ENCODE assay signal across 39 cellular contexts in the genomic region with DNA sequence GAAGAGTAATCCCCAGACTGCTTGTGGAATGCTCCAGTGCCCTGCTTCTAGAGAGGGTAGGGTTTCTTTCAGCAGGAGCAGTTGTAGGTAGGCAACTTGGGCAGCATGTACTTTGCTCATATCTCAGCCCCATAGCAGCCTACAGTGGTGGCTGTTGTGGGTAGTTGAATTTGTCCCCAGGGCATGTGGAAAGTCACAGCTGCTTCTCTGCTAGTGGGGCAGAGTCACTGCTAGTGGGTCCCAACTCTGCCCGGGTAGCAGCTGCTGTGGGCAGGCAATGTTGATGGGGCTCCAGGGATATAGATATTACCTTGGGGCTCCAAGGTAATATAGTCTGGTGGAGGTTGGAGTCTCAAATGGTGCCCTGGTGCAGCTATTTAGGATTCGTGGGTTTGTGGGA.
"Had no signal": no experiment of that assay in that cellular context is flagged by ENCODE, and none has a peak within 500 bp of the region (broad histone marks: within the 10 kb centered on the region; RNA-seq: fewer than 3 reads in every experiment).

No MANE protein-coding gene starts in this region.

- H3K27ac Mint-ChIP-seq: activated naive CD4-positive, alpha-beta T cell treated with anti-CD3 and anti-CD28 coated beads for 36 hours; activated naive CD4-positive, alpha-beta T cell treated with anti-CD3 and anti-CD28 coated beads, Interleukin-2, amount 10 ng/mL, durations not matched to agents 7 days and 5 days; activated naive CD4-positive, alpha-beta T cell treated with anti-CD3 and anti-CD28 coated beads, Interleukin-2, amount 50 U/mL, for 24 hours; activated naive CD4-positive, alpha-beta T cell treated with anti-CD3 and anti-CD28 coated beads, Interleukin-2, amount 50 U/mL, for 72 hours; activated naive CD8-positive, alpha-beta T cell; activated naive CD8-positive, alpha-beta T cell treated with anti-CD3 and anti-CD28 coated beads for 36 hours; activated naive CD8-positive, alpha-beta T cell treated with anti-CD3 and anti-CD28 coated beads, Interleukin-2, amount 10 ng/mL, durations not matched to agents 7 days and 5 days; activated naive CD8-positive, alpha-beta T cell treated with anti-CD3 and anti-CD28 coated beads, Interleukin-2, amount 50 U/mL, for 24 hours; activated T-cell treated with anti-CD3 and anti-CD28 coated beads, Interleukin-2, amount 50 U/mL, for 24 hours; activated T-cell treated with anti-CD3 and anti-CD28 coated beads, Interleukin-2, amount 50 U/mL, for 72 hours; activated T-helper 1 cell treated with anti-CD3 and anti-CD28 coated beads, Interleukin-12 subunit alpha, Interleukin-12 subunit beta, Interleukin-2, Interleukin-4 antibody, amounts not matched to agents 30 ng/mL and 10 ng/mL and 1 ng/mL, durations not matched to agents 14 hours and 24 hours and 36 hours; activated T-helper 17 cell treated with anti-CD3 and anti-CD28 coated beads, Interleukin-2, amount 50 U/mL, for 72 hours; activated T-helper 2 cell treated with anti-CD3 and anti-CD28 coated beads, Interferon-gamma antibody, Interleukin-2, Interleukin-4, amounts not matched to agents 10 μg/mL and 5 μg/mL and 100 μg/mL, durations not matched to agents 14 hours and 24 hours and 36 hours; brain had no signal

- H3K36me3 ChIP-seq: adrenal gland, ascending aorta, brain microvascular endothelial cell, breast epithelium, cardiac muscle cell had no signal

- H3K27me3 Mint-ChIP-seq: activated naive CD4-positive, alpha-beta T cell treated with anti-CD3 and anti-CD28 coated beads, Interleukin-2, amount 10 ng/mL, durations not matched to agents 7 days and 5 days; activated naive CD8-positive, alpha-beta T cell; activated naive CD8-positive, alpha-beta T cell treated with anti-CD3 and anti-CD28 coated beads for 36 hours; activated naive CD8-positive, alpha-beta T cell treated with anti-CD3 and anti-CD28 coated beads, Interleukin-2, amount 10 ng/mL, durations not matched to agents 7 days and 5 days; activated naive CD8-positive, alpha-beta T cell treated with anti-CD3 and anti-CD28 coated beads, Interleukin-2, amount 50 U/mL, for 24 hours; activated T-cell treated with anti-CD3 and anti-CD28 coated beads, Interleukin-2, amount 50 U/mL, for 24 hours; activated T-helper 17 cell treated with anti-CD3 and anti-CD28 coated beads, Interleukin-2, amount 50 U/mL, for 72 hours; brain had no signal

- H3K4me3 ChIP-seq: adrenal gland, ascending aorta, body of pancreas, breast epithelium, cardiac muscle cell had no signal

- H3K27me3 ChIP-seq: adrenal gland, ascending aorta, body of pancreas, brain microvascular endothelial cell, breast epithelium, cardiac muscle cell had no signal

- H3K36me3 Mint-ChIP-seq: activated naive CD4-positive, alpha-beta T cell treated with anti-CD3 and anti-CD28 coated beads, Interleukin-2, amount 10 ng/mL, durations not matched to agents 7 days and 5 days; activated naive CD4-positive, alpha-beta T cell treated with anti-CD3 and anti-CD28 coated beads, Interleukin-2, amount 50 U/mL, for 24 hours; activated naive CD8-positive, alpha-beta T cell; activated naive CD8-positive, alpha-beta T cell treated with anti-CD3 and anti-CD28 coated beads for 36 hours; activated naive CD8-positive, alpha-beta T cell treated with anti-CD3 and anti-CD28 coated beads, Interleukin-2, amount 10 ng/mL, durations not matched to agents 7 days and 5 days; brain had no signal

- H3K4me1 Mint-ChIP-seq: activated naive CD4-positive, alpha-beta T cell treated with anti-CD3 and anti-CD28 coated beads, Interleukin-2, amount 10 ng/mL, durations not matched to agents 7 days and 5 days; activated naive CD4-positive, alpha-beta T cell treated with anti-CD3 and anti-CD28 coated beads, Interleukin-2, amount 50 U/mL, for 24 hours; activated naive CD8-positive, alpha-beta T cell treated with anti-CD3 and anti-CD28 coated beads for 36 hours; activated naive CD8-positive, alpha-beta T cell treated with anti-CD3 and anti-CD28 coated beads, Interleukin-2, amount 10 ng/mL, durations not matched to agents 7 days and 5 days; activated naive CD8-positive, alpha-beta T cell treated with anti-CD3 and anti-CD28 coated beads, Interleukin-2, amount 50 U/mL, for 24 hours; activated T-helper 17 cell treated with anti-CD3 and anti-CD28 coated beads, Interleukin-2, amount 50 U/mL, for 72 hours had no signal

- H3K9me3 ChIP-seq: adrenal gland, ascending aorta, body of pancreas had no signal

- FAIRE-seq: astrocyte, bronchial epithelial cell, colon had no signal

- DNase-seq: activated effector memory CD4-positive, alpha-beta T cell treated with anti-CD3 and anti-CD28 coated beads, Interleukin-2, amount 50 U/mL, for 16 hours; activated effector memory CD4-positive, alpha-beta T cell treated with Interleukin-2 at 50 U/mL for 16 hours; activated gamma-delta T cell; activated gamma-delta T cell treated with Interleukin-2 at 50 U/mL for 16 hours; activated naive CD4-positive, alpha-beta T cell; activated naive CD4-positive, alpha-beta T cell treated with anti-CD3 and anti-CD28 coated beads for 36 hours; activated naive CD4-positive, alpha-beta T cell treated with anti-CD3 and anti-CD28 coated beads, Interleukin-2, amount 10 ng/mL, durations not matched to agents 7 days and 5 days; activated naive CD4-positive, alpha-beta T cell treated with anti-CD3 and anti-CD28 coated beads, Interleukin-2, amount 50 U/mL, for 16 hours; activated naive CD4-positive, alpha-beta T cell treated with Interleukin-2 at 50 U/mL for 16 hours; activated naive CD8-positive, alpha-beta T cell treated with anti-CD3 and anti-CD28 coated beads for 36 hours; activated naive CD8-positive, alpha-beta T cell treated with anti-CD3 and anti-CD28 coated beads, Interleukin-2, amount 10 ng/mL, durations not matched to agents 7 days and 5 days; activated naive CD8-positive, alpha-beta T cell treated with anti-CD3 and anti-CD28 coated beads, Interleukin-2, amount 50 U/mL, for 24 hours; activated T-cell treated with anti-CD3 and anti-CD28 coated beads, Interleukin-2, amount 50 U/mL, for 24 hours; activated T-cell treated with anti-CD3 and anti-CD28 coated beads, Interleukin-2, amount 50 U/mL, for 4 hours; activated T-cell treated with anti-CD3 and anti-CD28 coated beads, Interleukin-2, amount 50 U/mL, for 48 hours; activated T-cell treated with anti-CD3 and anti-CD28 coated beads, Interleukin-2, amount 50 U/mL, for 72 hours; adrenal gland; amniotic stem cell; amygdala; anterior cingulate cortex; aorta; body of pancreas; brain microvascular endothelial cell; caudate nucleus; central memory CD4-positive, alpha-beta T cell; cerebellar nuclear complex had no signal

- H3K4me1 ChIP-seq: adrenal gland, ascending aorta, body of pancreas, breast epithelium had no signal

- ATAC-seq: activated naive CD4-positive, alpha-beta T cell treated with anti-CD3 and anti-CD28 coated beads, Interleukin-2, amount 50 U/mL, for 72 hours; activated naive CD8-positive, alpha-beta T cell treated with anti-CD3 and anti-CD28 coated beads, Interleukin-2, amount 50 U/mL, for 24 hours; activated T-cell treated with anti-CD3 and anti-CD28 coated beads, Interleukin-2, amount 50 U/mL, for 4 hours; activated T-cell treated with anti-CD3 and anti-CD28 coated beads, Interleukin-2, amount 50 U/mL, for 72 hours; activated T-helper 17 cell treated with anti-CD3 and anti-CD28 coated beads, Interleukin-2, amount 50 U/mL, for 72 hours; body of pancreas had no signal

- H3K4me3 Mint-ChIP-seq: activated naive CD4-positive, alpha-beta T cell treated with anti-CD3 and anti-CD28 coated beads for 36 hours; activated naive CD4-positive, alpha-beta T cell treated with anti-CD3 and anti-CD28 coated beads, Interleukin-2, amount 10 ng/mL, durations not matched to agents 7 days and 5 days; activated naive CD4-positive, alpha-beta T cell treated with anti-CD3 and anti-CD28 coated beads, Interleukin-2, amount 50 U/mL, for 24 hours; activated naive CD8-positive, alpha-beta T cell; activated naive CD8-positive, alpha-beta T cell treated with anti-CD3 and anti-CD28 coated beads for 36 hours; activated naive CD8-positive, alpha-beta T cell treated with anti-CD3 and anti-CD28 coated beads, Interleukin-2, amount 10 ng/mL, durations not matched to agents 7 days and 5 days; activated naive CD8-positive, alpha-beta T cell treated with anti-CD3 and anti-CD28 coated beads, Interleukin-2, amount 50 U/mL, for 24 hours; activated T-cell treated with anti-CD3 and anti-CD28 coated beads, Interleukin-2, amount 50 U/mL, for 24 hours; activated T-cell treated with anti-CD3 and anti-CD28 coated beads, Interleukin-2, amount 50 U/mL, for 4 hours; activated T-cell treated with anti-CD3 and anti-CD28 coated beads, Interleukin-2, amount 50 U/mL, for 72 hours; activated T-helper 1 cell treated with anti-CD3 and anti-CD28 coated beads, Interleukin-12 subunit alpha, Interleukin-12 subunit beta, Interleukin-2, Interleukin-4 antibody, amounts not matched to agents 30 ng/mL and 10 ng/mL and 1 ng/mL, durations not matched to agents 14 hours and 24 hours and 36 hours; activated T-helper 17 cell treated with anti-CD3 and anti-CD28 coated beads, Interleukin-2, amount 50 U/mL, for 72 hours; brain had no signal

- H3K27ac ChIP-seq: adrenal gland, ascending aorta, body of pancreas, brain microvascular endothelial cell, breast epithelium, cardiac muscle cell had no signal

- H3K9me3 Mint-ChIP-seq: activated naive CD4-positive, alpha-beta T cell treated with anti-CD3 and anti-CD28 coated beads, Interleukin-2, amount 10 ng/mL, durations not matched to agents 7 days and 5 days; activated T-cell treated with anti-CD3 and anti-CD28 coated beads, Interleukin-2, amount 50 U/mL, for 72 hours; activated T-helper 1 cell treated with anti-CD3 and anti-CD28 coated beads, Interleukin-12 subunit alpha, Interleukin-12 subunit beta, Interleukin-2, Interleukin-4 antibody, amounts not matched to agents 30 ng/mL and 10 ng/mL and 1 ng/mL, durations not matched to agents 14 hours and 24 hours and 36 hours; activated T-helper 17 cell treated with anti-CD3 and anti-CD28 coated beads, Interleukin-2, amount 50 U/mL, for 72 hours had no signal
